1 cellular context compared by ENCODE assay signal in the genomic region with DNA sequence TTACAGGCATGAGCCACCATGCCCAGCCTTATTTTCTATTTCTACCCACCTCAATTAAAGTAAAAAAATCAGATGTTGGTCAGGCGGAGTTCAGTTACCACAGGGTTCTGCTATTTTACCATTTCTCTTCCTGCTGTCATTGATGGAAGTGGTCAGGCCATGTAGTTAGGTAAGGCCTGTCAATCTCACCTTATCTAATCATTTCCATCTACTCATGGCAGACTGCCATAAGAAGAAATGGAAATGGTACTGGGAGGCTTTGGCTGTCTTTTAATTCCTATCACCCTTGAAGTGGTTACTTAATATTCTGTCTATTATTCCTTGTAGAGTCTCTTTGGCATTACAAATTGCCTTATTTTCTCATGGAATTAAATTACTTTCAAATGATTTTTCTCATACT.
TF ChIP-seq lines count a peak whose summit lies in the region.

No MANE protein-coding gene starts in this region.

TF ChIP-seq in SK-N-SH, 30 proteins besides CTCF, POLR2A, EP300 and RAD21 (continued from another document):
- no peak for TF ChIP-seq TEAD4 (IDR thresholded peaks at IDR 0.05; ENCODE audit: borderline replicate concordance, insufficient read depth)
- no peak for TF ChIP-seq TAF1 (IDR thresholded peaks at IDR 0.05; ENCODE audit: borderline replicate concordance, low read depth, low read length)
- no peak for TF ChIP-seq RFX5 (IDR thresholded peaks at IDR 0.05; ENCODE audit: low read length)
